ENCODE assay signal across 21 cellular contexts in the genomic region with DNA sequence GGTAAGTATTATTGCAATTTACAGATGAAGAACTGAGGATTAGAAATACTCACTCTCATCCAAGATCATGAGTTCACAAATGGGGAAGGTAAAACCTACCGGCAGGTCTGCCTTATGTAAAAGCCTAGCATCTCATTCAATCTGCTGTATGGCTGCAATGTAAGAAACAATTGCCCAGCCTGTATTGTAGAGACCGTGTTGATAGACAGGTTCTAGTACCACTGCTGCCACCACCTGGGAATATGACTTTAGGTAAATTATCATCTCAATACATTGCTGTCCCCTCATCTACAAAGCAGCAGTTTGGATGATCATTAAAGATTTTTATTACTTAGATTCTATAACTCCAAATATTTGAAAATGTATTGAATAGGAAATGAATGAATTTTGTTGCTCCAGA. TPM values are rescaled to one million over a fixed set of nuclear protein-coding genes. Genes with fewer than 3 reads are reported as not detected.
DNase-seq lines count a peak whose midpoint lies in the region; ATAC-seq and TF ChIP-seq lines count a peak whose summit lies in the region.
"Had no signal": no experiment of that assay in that cellular context is flagged by ENCODE, and none has a peak within 500 bp of the region (broad histone marks: within the 10 kb centered on the region; RNA-seq: fewer than 3 reads in every experiment).

No MANE protein-coding gene starts in this region.

- H3K9me3 ChIP-seq in RWPE2 (ENCODE audit: severe bottlenecking) (no peaks in the 10 kb centered on the region), right lobe of liver (no peaks in the 10 kb centered on the region)
- H3K9me3 ChIP-seq: thyroid gland had no signal

- no peaks in the 10 kb centered on the region for H3K36me3 Mint-ChIP-seq in activated CD4-positive, alpha-beta T cell treated with anti-CD3 and anti-CD28 coated beads for 36 hours (ENCODE audit: low read depth)
- H3K36me3 Mint-ChIP-seq in activated naive CD8-positive, alpha-beta T cell treated with anti-CD3 and anti-CD28 coated beads for 36 hours: no peaks in the 10 kb centered on the region
- H3K36me3 Mint-ChIP-seq: CD8-positive, alpha-beta T cell; immature natural killer cell had no signal

- no peak overlapping the region for H3K27ac Mint-ChIP-seq in activated CD4-positive, alpha-beta T cell treated with anti-CD3 and anti-CD28 coated beads for 36 hours
- no peak overlapping the region for H3K27ac Mint-ChIP-seq in activated naive CD8-positive, alpha-beta T cell treated with anti-CD3 and anti-CD28 coated beads for 36 hours
- H3K27ac Mint-ChIP-seq: CD8-positive, alpha-beta T cell; immature natural killer cell had no signal

- H3K27ac ChIP-seq in RWPE2 (ENCODE audit: poor library complexity, severe bottlenecking) (peak overlapping the region; percentile 64), right lobe of liver (no peak overlapping the region)
- H3K27ac ChIP-seq: thyroid gland had no signal

- H3K4me1 Mint-ChIP-seq in activated CD4-positive, alpha-beta T cell treated with anti-CD3 and anti-CD28 coated beads for 36 hours: peaks cover 10% of the 10 kb centered on the region
- peaks cover 10% of the 10 kb centered on the region for H3K4me1 Mint-ChIP-seq in activated naive CD8-positive, alpha-beta T cell treated with anti-CD3 and anti-CD28 coated beads for 36 hours
- H3K4me1 Mint-ChIP-seq: neural crest cell had no signal

- H3K4me1 ChIP-seq in RWPE2 (ENCODE audit: insufficient read depth, poor library complexity, severe bottlenecking) (peaks cover 20% of the 10 kb centered on the region), right lobe of liver (no peaks in the 10 kb centered on the region)
- H3K4me1 ChIP-seq: thyroid gland had no signal

- CTCF ChIA-PET in activated CD4-positive, alpha-beta T cell treated with anti-CD3 and anti-CD28 coated beads for 36 hours (lab: Charles Lee): interaction anchor here (1.0 to 9.7 kb wide), 6 partner anchors 14 to 244 kb away, joined by 3 to 157 read pairs (median 4); no protein-coding TSS in a partner anchor

- H3K4me3 Mint-ChIP-seq in activated CD4-positive, alpha-beta T cell treated with anti-CD3 and anti-CD28 coated beads for 36 hours: no peak overlapping the region
- no peak overlapping the region for H3K4me3 Mint-ChIP-seq in activated naive CD8-positive, alpha-beta T cell treated with anti-CD3 and anti-CD28 coated beads for 36 hours
- H3K4me3 Mint-ChIP-seq: CD8-positive, alpha-beta T cell; central memory CD8-positive, alpha-beta T cell; immature natural killer cell; neural crest cell; T-helper 17 cell had no signal

- no peaks in the 10 kb centered on the region for H3K9me3 Mint-ChIP-seq in activated CD4-positive, alpha-beta T cell treated with anti-CD3 and anti-CD28 coated beads for 36 hours (ENCODE audit: low read depth)
- H3K9me3 Mint-ChIP-seq in activated naive CD8-positive, alpha-beta T cell treated with anti-CD3 and anti-CD28 coated beads for 36 hours: no peaks in the 10 kb centered on the region
- H3K9me3 Mint-ChIP-seq: CD8-positive, alpha-beta T cell; central memory CD8-positive, alpha-beta T cell; immature natural killer cell; neural crest cell had no signal

- intact Hi-C loops in activated CD4-positive, alpha-beta T cell treated with anti-CD3 and anti-CD28 coated beads for 36 hours (cut with DNase I, micrococcal nuclease): loop anchor here (5.0 kb wide), 2 partner anchors 236 to 289 kb away; no protein-coding TSS in a partner anchor
- intact Hi-C loops in right lobe of liver (cut with DNase I): no loop called here

- WGBS in right lobe of liver (ENCODE audit: insufficient coverage, low coverage, low lambda C conversion rate, missing lambda C conversion rate): 60% methylated on average over 2 of the region's 2 CpGs

- POLR2A ChIA-PET in activated CD4-positive, alpha-beta T cell treated with anti-CD3 and anti-CD28 coated beads for 36 hours (lab: Charles Lee): no interaction called here

- TF ChIP-seq CTCF in RWPE2 (IDR thresholded peaks at IDR 0.05; ENCODE audit: poor library complexity, severe bottlenecking) (peak; percentile 39), right lobe of liver (IDR thresholded peaks at IDR 0.05) (no peak)

- no peaks in the 10 kb centered on the region for H3K27me3 ChIP-seq in RWPE2 (ENCODE audit: insufficient read depth, poor library complexity, severe bottlenecking)
- H3K27me3 ChIP-seq in right lobe of liver: no peaks in the 10 kb centered on the region
- H3K27me3 ChIP-seq: thyroid gland had no signal

- peak; percentile 53 for ATAC-seq in activated CD4-positive, alpha-beta T cell treated with anti-CD3 and anti-CD28 coated beads for 36 hours
- ATAC-seq in HG03354 (IDR thresholded peaks at IDR 0.05; ENCODE audit: poor library complexity, severe bottlenecking, unreplicated experiment) (peak; percentile 48), RWPE2 (ENCODE audit: low read depth) (no peak), right lobe of liver (peak in 3 of 4 donors; percentile 33 to 52 (median 33))
- ATAC-seq: CD8-positive, alpha-beta T cell; T-helper 17 cell had no signal

- H3K4me3 ChIP-seq in RWPE2 (ENCODE audit: severe bottlenecking) (no peak overlapping the region), right lobe of liver (no peak overlapping the region)
- H3K4me3 ChIP-seq: thyroid gland had no signal

- no peak for DNase-seq in activated CD4-positive, alpha-beta T cell treated with anti-CD3 and anti-CD28 coated beads for 36 hours
- DNase-seq in activated CD4-positive, alpha-beta T cell treated with anti-CD3 and anti-CD28 coated beads for 4 hours: no peak
- DNase-seq in RWPE2 (ENCODE audit: low spot score) (no peak), right lobe of liver (no peak), NCI-H1694 treated with DMSO at 0.1 percent for 48 hours (lab: John Stamatoyannopoulos, UW) (no peak)
- DNase-seq in central memory CD4-positive, alpha-beta T cell: no peak
- DNase-seq in activated naive CD8-positive, alpha-beta T cell treated with anti-CD3 and anti-CD28 coated beads for 36 hours: no peak
- DNase-seq: ACHN; activated CD4-positive, alpha-beta T cell treated with anti-CD3 and anti-CD28 coated beads for 1 hour; activated T-cell treated with anti-CD3 and anti-CD28 coated beads, Interleukin-2, amount 50 U/mL, for 1 hour; CD8-positive, alpha-beta T cell; immature natural killer cell; mesenchymal stem cell; NCI-H1436 treated with DMSO at 0.1 percent for 48 hours; NCI-H524 treated with DMSO at 0.1 percent for 48 hours; stimulated activated CD4-positive, alpha-beta T cell treated with anti-CD3 and anti-CD28 coated beads, Interleukin-2, amount 100 ng/mL, for 24 hours; T-helper 17 cell; thyroid gland had no signal

- no peaks in the 10 kb centered on the region for H3K36me3 ChIP-seq in RWPE2 (ENCODE audit: low read depth)
- H3K36me3 ChIP-seq in right lobe of liver: no peaks in the 10 kb centered on the region
- H3K36me3 ChIP-seq: thyroid gland had no signal

- no peak for TF ChIP-seq POLR2A in right lobe of liver (IDR thresholded peaks at IDR 0.05)

- H3K27me3 Mint-ChIP-seq in activated CD4-positive, alpha-beta T cell treated with anti-CD3 and anti-CD28 coated beads for 36 hours: no peaks in the 10 kb centered on the region
- H3K27me3 Mint-ChIP-seq in activated naive CD8-positive, alpha-beta T cell treated with anti-CD3 and anti-CD28 coated beads for 36 hours: no peaks in the 10 kb centered on the region
- H3K27me3 Mint-ChIP-seq: central memory CD8-positive, alpha-beta T cell; T-helper 17 cell had no signal

RNA-seq across cellular contexts. Expression of a gene that starts 23.3 kb away (rescaled TPM):
- 1 to 10 TPM; 5.2 to 6.8 TPM for total RNA-seq in activated CD4-positive, alpha-beta T cell treated with anti-CD3 and anti-CD28 coated beads for 36 hours
- 1 to 10 TPM; 2.2 to 8.0 (median 2.9) TPM for total RNA-seq in right lobe of liver
- 1 to 10 TPM; 7.0 to 8.9 TPM for total RNA-seq in activated naive CD8-positive, alpha-beta T cell treated with anti-CD3 and anti-CD28 coated beads for 36 hours

Comparison
In these comparisons a context has a peak if more than half of its experiments do, and no peak if none do; other contexts are left out.
1. intact Hi-C loops: an anchor here in activated CD4-positive, alpha-beta T cell treated with anti-CD3 and anti-CD28 coated beads for 36 hours (5.0 kb wide); none called in right lobe of liver.